Comparison of ENCODE assay signal across 21 cellular contexts in genomic region chr13:37134411-37135041, GRCh38. TPM values are rescaled to one million over a fixed set of nuclear protein-coding genes. Genes with fewer than 3 reads are reported as not detected.
DNase-seq lines count a peak whose midpoint lies in the region; ATAC-seq, FAIRE-seq and TF ChIP-seq lines count a peak whose summit lies in the region.
"Had no signal": no experiment of that assay in that cellular context is flagged by ENCODE, and none has a peak within 500 bp of the region (broad histone marks: within the 10 kb centered on the region; RNA-seq: fewer than 3 reads in every experiment).

No MANE protein-coding gene starts in this region.

- H3K27me3 Mint-ChIP-seq in astrocyte (ENCODE audit: low read depth, unreplicated experiment), result no peaks in the 10 kb centered on the region
- H3K27me3 Mint-ChIP-seq: activated CD4-positive, alpha-beta T cell treated with anti-CD3 and anti-CD28 coated beads, Interleukin-2, amount 10 ng/mL, durations not matched to agents 7 days and 5 days; progenitor cell of endocrine pancreas; stimulated activated naive CD8-positive, alpha-beta T cell treated with anti-CD3 and anti-CD28 coated beads, Interleukin-15, amount 100 ng/mL, for 72 hours had no signal

- no peaks in the 10 kb centered on the region for H4K20me1 ChIP-seq in astrocyte (ENCODE audit: insufficient read depth, low read length)

- H3K27ac ChIP-seq in astrocyte (ENCODE audit: low read depth, low read length) (peak overlapping the region; percentile 88), right cardiac atrium (ENCODE audit: low read length) (peak overlapping the region; percentile 27), kidney (ENCODE audit: low read depth in 2 of 2, low read length in 2 of 2) (no peak overlapping the region)

- H3K9me3 Mint-ChIP-seq in astrocyte (ENCODE audit: unreplicated experiment), result peaks cover 7% of the 10 kb centered on the region
- H3K9me3 Mint-ChIP-seq: activated CD4-positive, alpha-beta T cell treated with anti-CD3 and anti-CD28 coated beads, Interleukin-2, amount 10 ng/mL, durations not matched to agents 7 days and 5 days; activated T-cell treated with anti-CD3 and anti-CD28 coated beads, Interleukin-2, amount 50 U/mL, for 72 hours; CD8-positive, alpha-beta T cell; effector memory CD8-positive, alpha-beta T cell; stimulated activated naive CD8-positive, alpha-beta T cell treated with anti-CD3 and anti-CD28 coated beads, Interleukin-15, amount 100 ng/mL, for 72 hours had no signal

- intact Hi-C loops in right cardiac atrium (cut with DNase I), result no loop called here
- intact Hi-C loops in sciatic nerve (cut with DNase I), result no loop called here
- intact Hi-C loops in kidney (cut with DNase I), result no loop called here

- H3K27ac Mint-ChIP-seq in astrocyte (ENCODE audit: unreplicated experiment), result peak overlapping the region; percentile 60
- H3K27ac Mint-ChIP-seq: activated CD4-positive, alpha-beta T cell treated with anti-CD3 and anti-CD28 coated beads, Interleukin-2, amount 10 ng/mL, durations not matched to agents 7 days and 5 days; activated T-cell treated with anti-CD3 and anti-CD28 coated beads, Interleukin-2, amount 50 U/mL, for 72 hours; CD8-positive, alpha-beta T cell; effector memory CD8-positive, alpha-beta T cell; progenitor cell of endocrine pancreas; stimulated activated naive CD8-positive, alpha-beta T cell treated with anti-CD3 and anti-CD28 coated beads, Interleukin-15, amount 100 ng/mL, for 72 hours had no signal

- H3K9me3 ChIP-seq in astrocyte (ENCODE audit: insufficient read depth, low read depth, low read length), result no peaks in the 10 kb centered on the region
- H3K9me3 ChIP-seq in right cardiac atrium (ENCODE audit: control insufficient read depth, low read length), result no peaks in the 10 kb centered on the region
- no peaks in the 10 kb centered on the region for H3K9me3 ChIP-seq in kidney (ENCODE audit: control insufficient read depth in 1 of 2, low read length in 2 of 2)

- H3K4me2 ChIP-seq in astrocyte (ENCODE audit: low read length), result peak overlapping the region; percentile 53

- H3K27me3 ChIP-seq in astrocyte (ENCODE audit: insufficient read depth, low read length) (no peaks in the 10 kb centered on the region), right cardiac atrium (ENCODE audit: control insufficient read depth, insufficient read depth) (no peaks in the 10 kb centered on the region)

- 50% methylated on average over 6 of the region's 6 CpGs for WGBS in right cardiac atrium

- no peaks in the 10 kb centered on the region for H3K79me2 ChIP-seq in astrocyte (ENCODE audit: insufficient read depth, low read length)

- H3K4me3 ChIP-seq in astrocyte (ENCODE audit: insufficient read depth, low read depth, low read length) (no peak overlapping the region), right cardiac atrium (ENCODE audit: low read length) (no peak overlapping the region), kidney (ENCODE audit: low read length in 2 of 2) (no peak overlapping the region)

- H3K4me3 Mint-ChIP-seq in astrocyte (ENCODE audit: unreplicated experiment), result peak overlapping the region; percentile 5
- H3K4me3 Mint-ChIP-seq: activated CD4-positive, alpha-beta T cell treated with anti-CD3 and anti-CD28 coated beads, Interleukin-2, amount 10 ng/mL, durations not matched to agents 7 days and 5 days; activated T-cell treated with anti-CD3 and anti-CD28 coated beads, Interleukin-2, amount 50 U/mL, for 72 hours; CD8-positive, alpha-beta T cell; effector memory CD8-positive, alpha-beta T cell; stimulated activated naive CD8-positive, alpha-beta T cell treated with anti-CD3 and anti-CD28 coated beads, Interleukin-15, amount 100 ng/mL, for 72 hours had no signal

- H3K36me3 Mint-ChIP-seq in astrocyte (ENCODE audit: low read depth, unreplicated experiment), result no peaks in the 10 kb centered on the region
- H3K36me3 Mint-ChIP-seq: CD8-positive, alpha-beta T cell had no signal

- DNase-seq in GM04503 (ENCODE audit: low read depth), result peak; percentile 62
- peak; percentile 96 for DNase-seq in astrocyte (ENCODE audit: low read depth)
- no peak for DNase-seq in right cardiac atrium
- DNase-seq in sciatic nerve (ENCODE audit: low spot score), result no peak
- no peak for DNase-seq in kidney
- no peak for DNase-seq in stimulated activated CD4-positive, alpha-beta T cell treated with anti-CD3 and anti-CD28 coated beads, Interleukin-4, amount 100 ng/mL, for 4 hours
- DNase-seq: activated CD4-positive, alpha-beta T cell treated with anti-CD3 and anti-CD28 coated beads, Interleukin-2, amount 10 ng/mL, durations not matched to agents 7 days and 5 days; activated T-cell treated with anti-CD3 and anti-CD28 coated beads, Interleukin-2, amount 50 U/mL, for 72 hours; amniotic stem cell; CD8-positive, alpha-beta T cell; effector memory CD8-positive, alpha-beta T cell; NCI-H1092; NCI-H2227 treated with DMSO at 0.1 percent for 48 hours; stimulated activated naive CD8-positive, alpha-beta T cell treated with anti-CD3 and anti-CD28 coated beads, Interleukin-15, amount 100 ng/mL, for 72 hours; T1000 had no signal

- ATAC-seq in right cardiac atrium (no peak), sciatic nerve (peak; percentile 53), HG03196 (IDR thresholded peaks at IDR 0.05; ENCODE audit: unreplicated experiment) (no peak), GM19351 (IDR thresholded peaks at IDR 0.05; ENCODE audit: unreplicated experiment) (no peak)
- ATAC-seq: activated T-cell treated with anti-CD3 and anti-CD28 coated beads, Interleukin-2, amount 50 U/mL, for 72 hours; CD8-positive, alpha-beta T cell; effector memory CD8-positive, alpha-beta T cell; Panc1; stimulated activated naive CD8-positive, alpha-beta T cell treated with anti-CD3 and anti-CD28 coated beads, Interleukin-15, amount 100 ng/mL, for 72 hours had no signal

- TF ChIP-seq CTCF in astrocyte (IDR thresholded peaks at IDR 0.05; ENCODE audit: insufficient read depth, low read depth, low read length) (no peak), kidney (IDR thresholded peaks at IDR 0.05; ENCODE audit: borderline replicate concordance, extremely low read depth, insufficient read depth) (no peak)

- no peaks in the 10 kb centered on the region for H3K36me3 ChIP-seq in astrocyte (ENCODE audit: insufficient read depth, low read length)
- H3K36me3 ChIP-seq in kidney (ENCODE audit: control insufficient read depth in 1 of 2, insufficient read depth in 2 of 2, low read length in 2 of 2), result no peaks in the 10 kb centered on the region

- H3K4me1 ChIP-seq in astrocyte (ENCODE audit: insufficient read depth, low read length) (peaks cover 15% of the 10 kb centered on the region), right cardiac atrium (ENCODE audit: control insufficient read depth, insufficient read depth, low read length) (peaks cover 2% of the 10 kb centered on the region), kidney (ENCODE audit: control insufficient read depth in 1 of 2, insufficient read depth in 1 of 2, low read depth in 1 of 2, low read length in 2 of 2) (no peaks in the 10 kb centered on the region)

- peaks cover 34% of the 10 kb centered on the region for H3K4me1 Mint-ChIP-seq in astrocyte (ENCODE audit: low read depth, unreplicated experiment)
- H3K4me1 Mint-ChIP-seq: activated CD4-positive, alpha-beta T cell treated with anti-CD3 and anti-CD28 coated beads, Interleukin-2, amount 10 ng/mL, durations not matched to agents 7 days and 5 days; stimulated activated naive CD8-positive, alpha-beta T cell treated with anti-CD3 and anti-CD28 coated beads, Interleukin-15, amount 100 ng/mL, for 72 hours had no signal

- FAIRE-seq in astrocyte (lab: Jason Lieb, UNC) (peak; percentile 91), kidney (lab: Jason Lieb, UNC) (no peak)
- FAIRE-seq: G401.6, GM18507 had no signal

- H3K9ac ChIP-seq in astrocyte (ENCODE audit: low read length) (peak overlapping the region; percentile 77), kidney (ENCODE audit: low read length in 2 of 2) (no peak overlapping the region)

- H2AFZ ChIP-seq in astrocyte (ENCODE audit: low read depth, low read length), result no peak overlapping the region

RNA-seq across cellular contexts. Expression of gene CSNK1A1L, which starts 29.1 kb away (rescaled TPM):
- not detected in 2 replicates for total RNA-seq in astrocyte
- total RNA-seq in right cardiac atrium, result not detected
- polyA plus RNA-seq in right cardiac atrium, result not detected
- total RNA-seq in sciatic nerve, result not detected
- not detected for total RNA-seq in kidney
- polyA plus RNA-seq in kidney (ENCODE audit: insufficient read depth, low read depth, low replicate concordance), result not detected
- total RNA-seq: activated CD4-positive, alpha-beta T cell treated with anti-CD3 and anti-CD28 coated beads, Interleukin-2, amount 10 ng/mL, durations not matched to agents 7 days and 5 days; activated T-cell treated with anti-CD3 and anti-CD28 coated beads, Interleukin-2, amount 50 U/mL, for 72 hours; CD8-positive, alpha-beta T cell; progenitor cell of endocrine pancreas had no signal

Comparison
In these comparisons a context has a peak if more than half of its experiments do, and no peak if none do; other contexts are left out.
1. DNase-seq: peak in GM04503 (single experiment) and astrocyte (single experiment); none in right cardiac atrium (0 of 3), sciatic nerve (single experiment), kidney (single experiment) and stimulated activated CD4-positive, alpha-beta T cell treated with anti-CD3 and anti-CD28 coated beads, Interleukin-4, amount 100 ng/mL, for 4 hours (0 of 2).
2. H3K27ac ChIP-seq: peak in astrocyte (single experiment) and right cardiac atrium (single experiment); none in kidney (0 of 2).